16 cellular contexts compared by ENCODE assay signal in genomic region chr20:56350842-56351241, GRCh38. TPM values are rescaled to one million over a fixed set of nuclear protein-coding genes. Genes with fewer than 3 reads are reported as not detected.
A peak's percentile ranks its signal among the peaks of the same experiment; 100 is the strongest.
DNase-seq lines count a peak whose midpoint lies in the region; FAIRE-seq and TF ChIP-seq lines count a peak whose summit lies in the region.
"Had no signal": no experiment of that assay in that cellular context is flagged by ENCODE, and none has a peak within 500 bp of the region (broad histone marks: within the 10 kb centered on the region; RNA-seq: fewer than 3 reads in every experiment).

No MANE protein-coding gene starts in this region.

- POLR2A ChIA-PET in H1 (lab: Charles Lee; ENCODE audit: partially characterized antibody), result no interaction called here

- CTCF ChIA-PET in H1 (lab: Charles Lee; ENCODE audit: partially characterized antibody), result interaction anchor here (0.6 kb wide), 1 partner anchor 306 kb away, joined by 3 read pairs; no protein-coding TSS in a partner anchor

- no peak overlapping the region for H4K8ac ChIP-seq in H1 (ENCODE audit: extremely low read depth, insufficient read depth, low read length)
- H4K8ac ChIP-seq in trophoblast cell (ENCODE audit: low read depth, low read length), result no peak overlapping the region

- H3K27me3 Mint-ChIP-seq in endothelial cell (ENCODE audit: unreplicated experiment), result peaks cover 5% of the 10 kb centered on the region

- H3K23ac ChIP-seq in H1 (ENCODE audit: insufficient read length) (no peak overlapping the region), trophoblast cell (ENCODE audit: low read length) (peak overlapping the region; percentile 94)

- H2BK12ac ChIP-seq in H1 (ENCODE audit: low read depth, low read length) (no peak overlapping the region), trophoblast cell (ENCODE audit: low read length) (no peak overlapping the region)

- DNase-seq in EH (ENCODE audit: low read depth) (peak; percentile 45), HTR-8/SVneo (ENCODE audit: insufficient read length, low spot score) (no peak), H1 (ENCODE audit: low read depth in 1 of 2, low spot score in 2 of 2) (no peak), trophoblast cell (no peak), HT-29 (ENCODE audit: low spot score) (no peak), endothelial cell (ENCODE audit: low spot score) (no peak), A172 (ENCODE audit: low spot score) (no peak)
- DNase-seq in activated CD4-positive, alpha-beta T cell treated with anti-CD3 and anti-CD28 coated beads, Interleukin-2, amount 50 U/mL, for 48 hours, result no peak
- DNase-seq: DMS 273 treated with DMSO at 0.1 percent for 48 hours, NCI-H146, NCI-H2081 treated with DMSO at 0.1 percent for 48 hours, NCI-H226, NCI-H526 treated with DMSO at 0.1 percent for 48 hours, SJCRH30 had no signal

- H4K91ac ChIP-seq in H1 (replicated peaks; ENCODE audit: insufficient read length, low read length), result no peak overlapping the region
- no peak overlapping the region for H4K91ac ChIP-seq in trophoblast cell (ENCODE audit: low read depth, low read length)

- H3K27ac ChIP-seq in H1 (ENCODE audit: low read depth, low read length) (no peak overlapping the region), trophoblast cell (ENCODE audit: low read depth, low read length) (no peak overlapping the region)
- H3K27ac ChIP-seq: RWPE1, SJCRH30 had no signal

- H2BK120ac ChIP-seq in H1 (replicated peaks; ENCODE audit: low read depth, low read length) (no peak overlapping the region), trophoblast cell (ENCODE audit: insufficient read depth, low read length, poor library complexity) (no peak overlapping the region)

- no peak overlapping the region for H4K5ac ChIP-seq in H1 (ENCODE audit: insufficient read length, low read depth, low read length)

- no peak overlapping the region for H4K12ac ChIP-seq in trophoblast cell (ENCODE audit: low read depth, low read length)

- no peaks in the 10 kb centered on the region for H3K36me3 Mint-ChIP-seq in endothelial cell (ENCODE audit: low read depth, unreplicated experiment)

- TF ChIP-seq EP300 in H1 (IDR thresholded peaks at IDR 0.05; ENCODE audit: borderline replicate concordance in 1 of 2, low read depth in 2 of 2, low read length in 2 of 2), result no peak

- 0 out of 2 replicates have a peak overlapping the region, but pooled peaks have one; percentile 31 for H2AK5ac ChIP-seq in H1 (ENCODE audit: low read depth, low read length)
- no peak overlapping the region for H2AK5ac ChIP-seq in trophoblast cell (ENCODE audit: low read length)

- no peak overlapping the region for H3K18ac ChIP-seq in H1 (ENCODE audit: extremely low read depth, low read length)
- H3K18ac ChIP-seq in trophoblast cell (ENCODE audit: low read length), result no peak overlapping the region

- 92% methylated on average over 2 of the region's 2 CpGs; no CpG with 5 or more reads in 1 of the 2 experiments for WGBS in H1 (ENCODE audit: extremely low coverage in 1 of 2, insufficient coverage in 1 of 2, insufficient read length in 1 of 2, insufficient replicate concordance in 2 of 2, low coverage in 1 of 2, low lambda C conversion rate in 2 of 2, missing lambda C conversion rate in 1 of 2), 2 experiments
- no CpG with 5 or more reads among the region's 2 CpGs for WGBS in trophoblast cell (ENCODE audit: extremely low coverage, insufficient coverage, insufficient read length)

- H3K36me3 ChIP-seq in H1 (ENCODE audit: control insufficient read depth in 2 of 4, insufficient read depth in 4 of 4, low read length in 3 of 4), result no peaks in the 10 kb centered on the region
- H3K36me3 ChIP-seq in trophoblast cell (ENCODE audit: control insufficient read depth in 1 of 2, insufficient read depth in 2 of 2, low read length in 2 of 2), result no peaks in the 10 kb centered on the region
- H3K36me3 ChIP-seq: SJCRH30 had no signal

- FAIRE-seq in HTR-8/SVneo (lab: Jason Lieb, UNC) (peak; percentile 95), H1 (lab: Jason Lieb, UNC) (no peak)
- FAIRE-seq: GM12891 had no signal

- H3K4me1 ChIP-seq in H1 (replicated peaks in 1 of 4; ENCODE audit: control insufficient read depth in 3 of 4, insufficient read depth in 4 of 4, low read length in 3 of 4) (peaks cover 0 to 6% (median 3%) of the 10 kb centered on the region in 4 experiments; a peak in 3 of 7 replicates), trophoblast cell (ENCODE audit: control insufficient read depth in 1 of 2, insufficient read depth in 2 of 2, low read length in 2 of 2) (no peaks in the 10 kb centered on the region)
- H3K4me1 ChIP-seq: SJCRH30 had no signal

- no peaks in the 10 kb centered on the region for H3K23me2 ChIP-seq in H1 (ENCODE audit: low read depth, low read length)

- H3K9ac ChIP-seq in H1 (replicated peaks in 1 of 4; ENCODE audit: extremely low read depth in 1 of 4, low read depth in 3 of 4, low read length in 3 of 4) (no peak overlapping the region), trophoblast cell (ENCODE audit: low read length) (no peak overlapping the region)

- H3K14ac ChIP-seq in H1 (ENCODE audit: insufficient read length) (no peak overlapping the region), trophoblast cell (ENCODE audit: low read length) (no peak overlapping the region)

- H3K27me3 ChIP-seq in H1 (replicated peaks in 1 of 4; ENCODE audit: control insufficient read depth in 3 of 4, extremely low read depth in 1 of 4, insufficient read depth in 3 of 4, low read length in 3 of 4), result peaks cover 0 to 7% (median 4%) of the 10 kb centered on the region in 4 experiments; a peak in 5 of 7 replicates
- no peaks in the 10 kb centered on the region for H3K27me3 ChIP-seq in trophoblast cell (ENCODE audit: insufficient read depth, low read length)

- H3K4me3 ChIP-seq in H1 (ENCODE audit: extremely low read depth in 1 of 4, insufficient read depth in 2 of 4, low read depth in 3 of 4, low read length in 4 of 4) (no peak overlapping the region), trophoblast cell (ENCODE audit: low read depth, low read length) (no peak overlapping the region)
- H3K4me3 ChIP-seq: SJCRH30 had no signal

- no peak overlapping the region for H3K4me2 ChIP-seq in H1 (ENCODE audit: insufficient read depth in 1 of 2, low read depth in 2 of 2, low read length in 2 of 2)
- H3K4me2 ChIP-seq in trophoblast cell (ENCODE audit: low read length), result no peak overlapping the region

- TF ChIP-seq RAD21 in H1 (IDR thresholded peaks at IDR 0.05 in 1 of 2, conservative IDR thresholded peaks at IDR 0.05 in 1 of 2; ENCODE audit: low read depth in 2 of 2, low read length in 2 of 2), result no peak

- H2BK15ac ChIP-seq in H1 (ENCODE audit: low read length), result no peak overlapping the region

- no peak for TF ChIP-seq POLR2A in H1 (IDR thresholded peaks at IDR 0.05; ENCODE audit: control extremely low read depth in 1 of 2, low read depth in 2 of 2, low read length in 2 of 2)

- no peak overlapping the region for H2BK20ac ChIP-seq in H1 (ENCODE audit: low read length)

- no peak overlapping the region for H3K4ac ChIP-seq in H1 (replicated peaks; ENCODE audit: insufficient read length, low read depth, low read length)
- no peak overlapping the region for H3K4ac ChIP-seq in trophoblast cell (ENCODE audit: low read depth, low read length)

- H3K79me1 ChIP-seq in H1 (ENCODE audit: low read depth, low read length) (no peaks in the 10 kb centered on the region), trophoblast cell (ENCODE audit: low read length) (no peaks in the 10 kb centered on the region)

- no peak overlapping the region for H3K27ac Mint-ChIP-seq in endothelial cell (ENCODE audit: unreplicated experiment)

- no peak overlapping the region for H3K56ac ChIP-seq in H1 (replicated peaks; ENCODE audit: insufficient read length, low read depth, low read length)

- H3K4me1 Mint-ChIP-seq in endothelial cell (ENCODE audit: unreplicated experiment), result peaks cover 12% of the 10 kb centered on the region

- no peak for TF ChIP-seq CTCF in H1 (IDR thresholded peaks at IDR 0.05; ENCODE audit: control extremely low read depth in 1 of 3, insufficient read depth in 1 of 3, low read depth in 1 of 3, low read length in 3 of 3)
- no peak for TF ChIP-seq CTCF in endothelial cell (IDR thresholded peaks at IDR 0.05; ENCODE audit: unreplicated experiment)

- H2BK5ac ChIP-seq in H1 (ENCODE audit: low read depth, low read length), result no peak overlapping the region
- H2BK5ac ChIP-seq in trophoblast cell (ENCODE audit: low read depth, low read length, poor library complexity), result no peak overlapping the region

- H3K4me3 Mint-ChIP-seq in endothelial cell (ENCODE audit: unreplicated experiment), result no peak overlapping the region

- H2AFZ ChIP-seq in H1 (ENCODE audit: low read length), result no peak overlapping the region
- H2AFZ ChIP-seq in trophoblast cell (ENCODE audit: insufficient read depth, low read length, poor library complexity), result no peak overlapping the region

- H3K9me3 Mint-ChIP-seq in endothelial cell (ENCODE audit: unreplicated experiment), result no peaks in the 10 kb centered on the region

- no peaks in the 10 kb centered on the region for H3K9me3 ChIP-seq in H1 (ENCODE audit: insufficient read depth in 2 of 2, low read depth in 1 of 2, low read length in 1 of 2)
- H3K9me3 ChIP-seq in trophoblast cell (ENCODE audit: insufficient read depth, low read depth, low read length), result no peaks in the 10 kb centered on the region
- H3K9me3 ChIP-seq: SJCRH30 had no signal

- no peaks in the 10 kb centered on the region for H3K79me2 ChIP-seq in H1 (ENCODE audit: control insufficient read depth in 1 of 2, insufficient read depth in 2 of 2, low read length in 2 of 2)
- no peaks in the 10 kb centered on the region for H3K79me2 ChIP-seq in trophoblast cell (ENCODE audit: control insufficient read depth, insufficient read depth, low read length, poor library complexity)

- no peaks in the 10 kb centered on the region for H4K20me1 ChIP-seq in H1 (replicated peaks in 1 of 2; ENCODE audit: control insufficient read depth in 1 of 2, insufficient read depth in 2 of 2, low read length in 2 of 2)

RNA-seq across cellular contexts. Expression of gene FAM210B, which starts 7.9 kb away (rescaled TPM):
- 15.0 and 15.1 TPM in 2 replicates for total RNA-seq in H1 (2021; fragmentation: NEBNext Ultra II Directional; extraction: Animal tissue kit (Norgen Biotek cat#: 25700))
- 7.5 and 9.4 TPM in 2 replicates for polyA plus RNA-seq in H1 (2011; rRNA removed)
- 10.8 TPM for polyA plus RNA-seq in H1 (2011; cell fraction: cytosol; rRNA removed)
- polyA plus RNA-seq in H1 (2011; cell fraction: nucleus; rRNA removed), result 9.0 TPM
- 10.0 to 13.5 TPM (median 11.2 TPM) in 4 replicates for polyA plus RNA-seq in H1 (2012, experiment 1 of 2)
- polyA plus RNA-seq in H1 (2012, experiment 2 of 2), result 4.4 TPM
- 23.0 TPM for polyA plus RNA-seq in H1 (2013, experiment 1 of 2)
- polyA plus RNA-seq in H1 (2013, experiment 2 of 2), result 25.0 TPM
- polyA minus RNA-seq in H1 (2011; rRNA and poly(A)+ RNA removed), result 8.2 and 10.5 TPM in 2 replicates
- polyA minus RNA-seq in H1 (2011; cell fraction: cytosol; rRNA and poly(A)+ RNA removed), result 7.8 TPM
- 10.8 TPM for polyA minus RNA-seq in H1 (2011; cell fraction: nucleus; rRNA and poly(A)+ RNA removed)
- polyA plus RNA-seq in trophoblast cell (2013), result 65.1 and 68.4 TPM in 2 replicates
- total RNA-seq in HT-29 (2014; rRNA removed; shearing (Covaris generic)), result 3.5 and 4.4 TPM in 2 replicates
- 20.1 TPM for total RNA-seq in endothelial cell (ENCODE audit: unreplicated experiment)
- total RNA-seq in A172 (2014; rRNA removed; shearing (Covaris generic)), result 40.1 and 42.3 TPM in 2 replicates

RNA-seq across cellular contexts. Expression of gene AURKA, which starts 41.2 kb away (rescaled TPM):
- 84.8 and 90.8 TPM in 2 replicates for total RNA-seq in H1 (2021; fragmentation: NEBNext Ultra II Directional; extraction: Animal tissue kit (Norgen Biotek cat#: 25700))
- polyA plus RNA-seq in H1 (2011; rRNA removed), result 37.5 and 45.8 TPM in 2 replicates
- polyA plus RNA-seq in H1 (2011; cell fraction: cytosol; rRNA removed), result 58.8 TPM
- 25.7 TPM for polyA plus RNA-seq in H1 (2011; cell fraction: nucleus; rRNA removed)
- 50.7 to 74.2 TPM (median 56.9 TPM) in 4 replicates for polyA plus RNA-seq in H1 (2012, experiment 1 of 2)
- 17.7 TPM for polyA plus RNA-seq in H1 (2012, experiment 2 of 2)
- 69.7 TPM for polyA plus RNA-seq in H1 (2013, experiment 1 of 2)
- polyA plus RNA-seq in H1 (2013, experiment 2 of 2), result 71.0 TPM
- polyA minus RNA-seq in H1 (2011; rRNA and poly(A)+ RNA removed), result 50.4 and 52.9 TPM in 2 replicates
- 36.8 TPM for polyA minus RNA-seq in H1 (2011; cell fraction: cytosol; rRNA and poly(A)+ RNA removed)
- polyA minus RNA-seq in H1 (2011; cell fraction: nucleus; rRNA and poly(A)+ RNA removed), result 25.2 TPM
- 77.5 and 77.9 TPM in 2 replicates for polyA plus RNA-seq in trophoblast cell (2013)
- total RNA-seq in HT-29 (2014; rRNA removed; shearing (Covaris generic)), result 75.4 and 94.1 TPM in 2 replicates
- 14.3 TPM for total RNA-seq in endothelial cell (ENCODE audit: unreplicated experiment)
- 131 and 137 TPM in 2 replicates for total RNA-seq in A172 (2014; rRNA removed; shearing (Covaris generic))

RNA-seq across cellular contexts. Expression of gene CSTF1, which starts 41.6 kb away (rescaled TPM):
- 56.4 and 59.4 TPM in 2 replicates for total RNA-seq in H1 (2021; fragmentation: NEBNext Ultra II Directional; extraction: Animal tissue kit (Norgen Biotek cat#: 25700))
- polyA plus RNA-seq in H1 (2011; rRNA removed), result 78.8 and 83.5 TPM in 2 replicates
- polyA plus RNA-seq in H1 (2011; cell fraction: cytosol; rRNA removed), result 65.3 TPM
- polyA plus RNA-seq in H1 (2011; cell fraction: nucleus; rRNA removed), result 62.6 TPM
- 47.0 to 68.1 TPM (median 61.5 TPM) in 4 replicates for polyA plus RNA-seq in H1 (2012, experiment 1 of 2)
- polyA plus RNA-seq in H1 (2012, experiment 2 of 2), result 10.2 TPM
- 36.8 TPM for polyA plus RNA-seq in H1 (2013, experiment 1 of 2)
- polyA plus RNA-seq in H1 (2013, experiment 2 of 2), result 34.7 TPM
- polyA minus RNA-seq in H1 (2011; rRNA and poly(A)+ RNA removed), result 191 and 211 TPM in 2 replicates
- polyA minus RNA-seq in H1 (2011; cell fraction: cytosol; rRNA and poly(A)+ RNA removed), result 55.7 TPM
- polyA minus RNA-seq in H1 (2011; cell fraction: nucleus; rRNA and poly(A)+ RNA removed), result 60.1 TPM
- polyA plus RNA-seq in trophoblast cell (2013), result 29.1 and 30.3 TPM in 2 replicates
- 44.9 and 49.0 TPM in 2 replicates for total RNA-seq in HT-29 (2014; rRNA removed; shearing (Covaris generic))
- total RNA-seq in endothelial cell (ENCODE audit: unreplicated experiment), result 42.0 TPM
- total RNA-seq in A172 (2014; rRNA removed; shearing (Covaris generic)), result 48.7 and 68.4 TPM in 2 replicates
